1 cellular context compared by ENCODE assay signal in the genomic region with DNA sequence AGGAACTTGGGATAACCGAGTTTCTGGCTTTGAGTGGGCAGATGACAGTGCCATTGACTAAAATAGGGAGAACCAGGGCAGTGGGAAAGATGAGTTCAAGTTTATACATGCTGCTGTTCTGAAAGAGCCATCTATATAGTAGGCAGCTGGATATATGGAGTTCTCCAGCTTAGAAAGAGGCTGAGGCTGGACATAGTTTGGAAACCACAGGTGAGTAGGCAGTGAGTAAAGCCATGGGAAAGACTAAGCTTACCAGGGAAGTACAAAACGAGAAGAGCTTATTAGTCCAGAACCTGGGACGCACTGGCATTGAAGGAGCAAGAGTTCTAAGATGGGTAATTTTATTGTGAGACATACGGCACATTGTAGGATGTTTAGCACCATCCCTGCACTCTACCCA.
TF ChIP-seq lines count a peak whose summit lies in the region.

No MANE protein-coding gene starts in this region.

TF ChIP-seq in IMR-90, 13 proteins besides CTCF, POLR2A, EP300 and RAD21:
- TF ChIP-seq RFX5 (IDR thresholded peaks at IDR 0.05; ENCODE audit: low read depth, low read length), result no peak
- TF ChIP-seq SMC3 (IDR thresholded peaks at IDR 0.05; ENCODE audit: low read depth, low read length), result no peak
- TF ChIP-seq, protein P1, sequence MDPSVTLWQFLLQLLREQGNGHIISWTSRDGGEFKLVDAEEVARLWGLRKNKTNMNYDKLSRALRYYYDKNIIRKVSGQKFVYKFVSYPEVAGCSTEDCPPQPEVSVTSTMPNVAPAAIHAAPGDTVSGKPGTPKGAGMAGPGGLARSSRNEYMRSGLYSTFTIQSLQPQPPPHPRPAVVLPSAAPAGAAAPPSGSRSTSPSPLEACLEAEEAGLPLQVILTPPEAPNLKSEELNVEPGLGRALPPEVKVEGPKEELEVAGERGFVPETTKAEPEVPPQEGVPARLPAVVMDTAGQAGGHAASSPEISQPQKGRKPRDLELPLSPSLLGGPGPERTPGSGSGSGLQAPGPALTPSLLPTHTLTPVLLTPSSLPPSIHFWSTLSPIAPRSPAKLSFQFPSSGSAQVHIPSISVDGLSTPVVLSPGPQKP (IDR thresholded peaks at IDR 0.05; ENCODE audit: borderline replicate concordance, low read depth, low read length), result no peak
- TF ChIP-seq RCOR1 (IDR thresholded peaks at IDR 0.05; ENCODE audit: insufficient replicate concordance, low read length), result no peak
- no peak for TF ChIP-seq CHD1 (IDR thresholded peaks at IDR 0.05; ENCODE audit: low read depth, low read length)
- no peak for TF ChIP-seq CEBPB (IDR thresholded peaks at IDR 0.05; ENCODE audit: low read depth, low read length)
- TF ChIP-seq FOS (IDR thresholded peaks at IDR 0.05; ENCODE audit: low read depth, low read length), result no peak
- TF ChIP-seq MAZ (IDR thresholded peaks at IDR 0.05; ENCODE audit: borderline replicate concordance, low read depth, low read length), result no peak
- no peak for TF ChIP-seq MXI1 (IDR thresholded peaks at IDR 0.05; ENCODE audit: borderline replicate concordance, low read depth, low read length)
- TF ChIP-seq BHLHE40 (IDR thresholded peaks at IDR 0.05; ENCODE audit: low read depth, low read length), result no peak
- TF ChIP-seq, protein P2, sequence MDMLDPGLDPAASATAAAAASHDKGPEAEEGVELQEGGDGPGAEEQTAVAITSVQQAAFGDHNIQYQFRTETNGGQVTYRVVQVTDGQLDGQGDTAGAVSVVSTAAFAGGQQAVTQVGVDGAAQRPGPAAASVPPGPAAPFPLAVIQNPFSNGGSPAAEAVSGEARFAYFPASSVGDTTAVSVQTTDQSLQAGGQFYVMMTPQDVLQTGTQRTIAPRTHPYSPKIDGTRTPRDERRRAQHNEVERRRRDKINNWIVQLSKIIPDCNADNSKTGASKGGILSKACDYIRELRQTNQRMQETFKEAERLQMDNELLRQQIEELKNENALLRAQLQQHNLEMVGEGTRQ (IDR thresholded peaks at IDR 0.05; ENCODE audit: low read depth, low read length), result no peak
- no peak for TF ChIP-seq NFE2L2 (IDR thresholded peaks at IDR 0.05; ENCODE audit: low read depth, low read length)
- no peak for TF ChIP-seq MAFK (IDR thresholded peaks at IDR 0.05; ENCODE audit: low read depth, low read length)
